In the genomic region with DNA sequence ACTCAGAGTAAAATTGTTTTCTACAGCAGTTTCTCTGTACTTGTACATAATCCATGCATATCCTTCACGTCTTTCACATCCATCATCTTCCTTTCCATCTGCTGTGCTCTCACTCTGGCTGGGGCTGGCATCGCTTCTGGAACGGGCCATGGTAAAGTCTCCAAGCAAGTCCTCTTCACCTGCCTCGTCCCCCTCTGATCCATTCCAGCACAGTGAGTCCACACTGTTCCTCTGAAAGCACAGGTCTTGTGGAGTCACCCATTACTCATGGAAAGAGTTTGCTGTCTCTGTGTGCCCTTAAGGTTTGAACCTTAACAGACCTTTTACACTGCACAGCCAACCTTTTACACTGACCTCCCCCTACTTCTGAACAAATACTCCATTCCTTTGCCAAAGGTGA, we compare ENCODE assay signal across 25 cellular contexts.
"Had no signal": no experiment of that assay in that cellular context is flagged by ENCODE, and none has a peak within 500 bp of the region (broad histone marks: within the 10 kb centered on the region; RNA-seq: fewer than 3 reads in every experiment).

No MANE protein-coding gene starts in this region.

- H3K27me3 ChIP-seq: dorsolateral prefrontal cortex, esophagus squamous epithelium, gastroesophageal sphincter, heart left ventricle, hepatocyte, left lung had no signal

- H3K4me3 ChIP-seq: coronary artery, dorsolateral prefrontal cortex, esophagus squamous epithelium, gastroesophageal sphincter, heart left ventricle, hepatocyte, left lung, lower lobe of right lung had no signal

- H3K9me3 ChIP-seq: esophagus squamous epithelium, gastroesophageal sphincter, heart left ventricle, left lung, lower lobe of right lung had no signal

- H3K4me1 ChIP-seq: esophagus squamous epithelium, gastroesophageal sphincter, left lung, lower lobe of right lung had no signal

- H3K36me3 ChIP-seq: esophagus squamous epithelium, gastroesophageal sphincter, heart left ventricle, left lung, lower lobe of right lung had no signal

- H3K79me2 ChIP-seq: hepatocyte had no signal

- ATAC-seq: esophagus mucosa, gastroesophageal sphincter, heart left ventricle, left cardiac atrium, left lung, left ventricle myocardium superior, lower lobe of right lung had no signal

- H3K4me2 ChIP-seq: hepatocyte had no signal

- DNase-seq: dermis blood vessel endothelial cell; dorsolateral prefrontal cortex; effector CD4-positive, alpha-beta T cell; effector memory CD4-positive, alpha-beta T cell; erythroblast; esophagus squamous epithelium; foreskin fibroblast; heart left ventricle; hypothalamus; immature natural killer cell; left cardiac atrium; left lung; left ventricle myocardium superior; lower lobe of right lung; mesendoderm; midbrain had no signal

- H2AFZ ChIP-seq: hepatocyte had no signal

- H3K27ac ChIP-seq: coronary artery, dorsolateral prefrontal cortex, epithelial cell of prostate, esophagus squamous epithelium, gastroesophageal sphincter, heart left ventricle, hepatocyte, left lung, lower lobe of right lung had no signal

- FAIRE-seq: colon, endothelial cell of umbilical vein, frontal cortex, keratinocyte had no signal
